In the genomic region with DNA sequence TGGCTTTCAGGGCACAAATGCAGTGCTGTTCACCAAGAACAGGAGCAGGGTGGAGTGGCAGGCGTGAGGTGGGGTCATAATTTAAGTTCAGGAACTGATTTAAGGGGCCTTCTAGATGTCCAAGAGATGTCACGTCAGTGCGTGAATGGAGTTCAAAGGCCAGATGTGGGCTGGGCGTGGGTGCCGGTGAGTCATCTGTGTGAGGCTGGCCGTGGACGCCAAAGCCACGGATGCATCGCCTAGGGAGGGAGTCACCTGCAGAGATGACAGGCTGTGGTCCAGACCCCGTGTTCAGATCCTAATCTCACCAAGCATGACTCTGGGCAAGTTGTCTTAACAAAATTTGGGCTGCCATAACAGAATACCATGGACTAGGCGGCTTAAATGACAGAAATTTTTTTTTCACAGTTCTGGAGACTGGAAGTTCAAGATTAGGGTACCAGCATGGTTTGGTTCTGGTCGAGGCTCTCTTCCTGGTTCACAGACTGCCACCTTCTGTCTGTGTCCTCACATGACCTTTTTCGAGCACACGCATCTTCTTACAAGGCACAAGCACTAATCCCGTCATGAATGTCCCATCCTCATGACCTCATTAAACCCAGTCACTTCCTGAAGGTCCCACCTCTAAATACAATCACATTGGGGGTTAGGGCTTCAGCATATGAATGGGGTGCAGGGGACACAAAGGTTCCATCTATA, we compare ENCODE assay signal across 1 cellular context.
TF ChIP-seq lines count a peak whose summit lies in the region.

No MANE protein-coding gene starts in this region.

TF ChIP-seq in K562, 482 proteins besides CTCF, POLR2A, EP300 and RAD21 (continued from another document):
- TF ChIP-seq, protein P1, sequence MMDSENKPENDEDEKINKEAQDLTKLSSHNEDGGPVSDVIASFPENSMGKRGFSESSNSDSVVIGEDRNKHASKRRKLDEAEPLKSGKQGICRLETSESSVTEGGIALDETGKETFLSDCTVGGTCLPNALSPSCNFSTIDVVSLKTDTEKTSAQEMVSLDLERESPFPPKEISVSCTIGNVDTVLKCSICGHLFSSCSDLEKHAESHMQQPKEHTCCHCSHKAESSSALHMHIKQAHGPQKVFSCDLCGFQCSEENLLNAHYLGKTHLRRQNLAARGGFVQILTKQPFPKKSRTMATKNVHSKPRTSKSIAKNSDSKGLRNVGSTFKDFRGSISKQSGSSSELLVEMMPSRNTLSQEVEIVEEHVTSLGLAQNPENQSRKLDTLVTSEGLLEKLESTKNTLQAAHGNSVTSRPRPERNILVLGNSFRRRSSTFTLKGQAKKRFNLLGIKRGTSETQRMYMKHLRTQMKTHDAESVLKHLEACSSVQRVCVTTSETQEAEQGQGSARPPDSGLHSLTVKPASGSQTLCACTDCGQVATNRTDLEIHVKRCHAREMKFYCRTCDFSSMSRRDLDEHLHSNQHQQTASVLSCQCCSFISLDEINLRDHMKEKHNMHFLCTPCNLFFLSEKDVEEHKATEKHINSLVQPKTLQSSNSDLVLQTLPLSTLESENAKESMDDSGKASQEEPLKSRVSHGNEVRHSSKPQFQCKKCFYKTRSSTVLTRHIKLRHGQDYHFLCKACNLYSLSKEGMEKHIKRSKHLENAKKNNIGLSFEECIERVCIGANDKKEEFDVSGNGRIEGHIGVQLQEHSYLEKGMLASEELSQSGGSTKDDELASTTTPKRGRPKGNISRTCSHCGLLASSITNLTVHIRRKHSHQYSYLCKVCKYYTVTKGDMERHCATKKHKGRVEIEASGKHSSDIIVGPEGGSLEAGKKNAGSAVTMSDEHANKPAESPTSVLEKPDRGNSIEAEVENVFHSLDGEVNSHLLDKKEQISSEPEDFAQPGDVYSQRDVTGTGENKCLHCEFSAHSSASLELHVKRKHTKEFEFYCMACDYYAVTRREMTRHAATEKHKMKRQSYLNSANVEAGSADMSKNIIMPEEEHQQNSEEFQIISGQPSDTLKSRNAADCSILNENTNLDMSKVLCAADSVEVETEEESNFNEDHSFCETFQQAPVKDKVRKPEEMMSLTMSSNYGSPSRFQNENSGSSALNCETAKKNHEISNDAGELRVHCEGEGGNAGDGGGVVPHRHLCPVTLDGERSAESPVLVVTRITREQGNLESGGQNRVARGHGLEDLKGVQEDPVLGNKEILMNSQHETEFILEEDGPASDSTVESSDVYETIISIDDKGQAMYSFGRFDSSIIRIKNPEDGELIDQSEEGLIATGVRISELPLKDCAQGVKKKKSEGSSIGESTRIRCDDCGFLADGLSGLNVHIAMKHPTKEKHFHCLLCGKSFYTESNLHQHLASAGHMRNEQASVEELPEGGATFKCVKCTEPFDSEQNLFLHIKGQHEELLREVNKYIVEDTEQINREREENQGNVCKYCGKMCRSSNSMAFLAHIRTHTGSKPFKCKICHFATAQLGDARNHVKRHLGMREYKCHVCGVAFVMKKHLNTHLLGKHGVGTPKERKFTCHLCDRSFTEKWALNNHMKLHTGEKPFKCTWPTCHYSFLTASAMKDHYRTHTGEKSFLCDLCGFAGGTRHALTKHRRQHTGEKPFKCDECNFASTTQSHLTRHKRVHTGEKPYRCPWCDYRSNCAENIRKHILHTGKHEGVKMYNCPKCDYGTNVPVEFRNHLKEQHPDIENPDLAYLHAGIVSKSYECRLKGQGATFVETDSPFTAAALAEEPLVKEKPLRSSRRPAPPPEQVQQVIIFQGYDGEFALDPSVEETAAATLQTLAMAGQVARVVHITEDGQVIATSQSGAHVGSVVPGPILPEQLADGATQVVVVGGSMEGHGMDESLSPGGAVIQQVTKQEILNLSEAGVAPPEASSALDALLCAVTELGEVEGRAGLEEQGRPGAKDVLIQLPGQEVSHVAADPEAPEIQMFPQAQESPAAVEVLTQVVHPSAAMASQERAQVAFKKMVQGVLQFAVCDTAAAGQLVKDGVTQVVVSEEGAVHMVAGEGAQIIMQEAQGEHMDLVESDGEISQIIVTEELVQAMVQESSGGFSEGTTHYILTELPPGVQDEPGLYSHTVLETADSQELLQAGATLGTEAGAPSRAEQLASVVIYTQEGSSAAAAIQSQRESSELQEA (IDR thresholded peaks at IDR 0.05; ENCODE audit: low read depth): 0 out of 2 replicates have a peak, but pooled peaks have one; percentile 3
- TF ChIP-seq CBFA2T2 (conservative IDR thresholded peaks at IDR 0.05): 0 out of 2 replicates have a peak, but pooled peaks have one; percentile 23
- TF ChIP-seq, protein P2, sequence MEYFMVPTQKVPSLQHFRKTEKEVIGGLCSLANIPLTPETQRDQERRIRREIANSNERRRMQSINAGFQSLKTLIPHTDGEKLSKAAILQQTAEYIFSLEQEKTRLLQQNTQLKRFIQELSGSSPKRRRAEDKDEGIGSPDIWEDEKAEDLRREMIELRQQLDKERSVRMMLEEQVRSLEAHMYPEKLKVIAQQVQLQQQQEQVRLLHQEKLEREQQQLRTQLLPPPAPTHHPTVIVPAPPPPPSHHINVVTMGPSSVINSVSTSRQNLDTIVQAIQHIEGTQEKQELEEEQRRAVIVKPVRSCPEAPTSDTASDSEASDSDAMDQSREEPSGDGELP (CRISPR knock-in tag; IDR thresholded peaks at IDR 0.05; ENCODE audit: borderline replicate concordance): no peak
- TF ChIP-seq SMAD2 (IDR thresholded peaks at IDR 0.05; ENCODE audit: low read depth, low read length): no peak
- TF ChIP-seq EWSR1 (IDR thresholded peaks at IDR 0.05; ENCODE audit: borderline replicate concordance, low read depth, partially characterized antibody): no peak
- TF ChIP-seq SIX5 (IDR thresholded peaks at IDR 0.05; ENCODE audit: borderline replicate concordance in 1 of 2, insufficient read depth in 1 of 2, low read depth in 1 of 2, low read length in 2 of 2): no peak
- TF ChIP-seq, protein P3, sequence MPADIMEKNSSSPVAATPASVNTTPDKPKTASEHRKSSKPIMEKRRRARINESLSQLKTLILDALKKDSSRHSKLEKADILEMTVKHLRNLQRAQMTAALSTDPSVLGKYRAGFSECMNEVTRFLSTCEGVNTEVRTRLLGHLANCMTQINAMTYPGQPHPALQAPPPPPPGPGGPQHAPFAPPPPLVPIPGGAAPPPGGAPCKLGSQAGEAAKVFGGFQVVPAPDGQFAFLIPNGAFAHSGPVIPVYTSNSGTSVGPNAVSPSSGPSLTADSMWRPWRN (IDR thresholded peaks at IDR 0.05; ENCODE audit: low read depth): no peak
- 0 out of 4 replicates have a peak, but pooled peaks of 1 of the 2 experiments have one; percentile 37 for TF ChIP-seq RCOR1 (IDR thresholded peaks at IDR 0.05; ENCODE audit: borderline replicate concordance in 1 of 2, low read depth in 2 of 2, low read length in 2 of 2)
- TF ChIP-seq CREM (IDR thresholded peaks at IDR 0.05; ENCODE audit: low read depth): peak; percentile 17; the same call in 1 of the 2 replicates
- TF ChIP-seq FOSL1 (tag; conservative IDR thresholded peaks at IDR 0.05): peak; percentile 71
- TF ChIP-seq CCNT2 (IDR thresholded peaks at IDR 0.05; ENCODE audit: borderline replicate concordance, extremely low read depth, insufficient read length, low read depth, low read length): no peak
- no peak for TF ChIP-seq C11orf30 (IDR thresholded peaks at IDR 0.05; ENCODE audit: low read depth)
- peak; percentile 46 for TF ChIP-seq KDM5B (IDR thresholded peaks at IDR 0.05; ENCODE audit: insufficient replicate concordance, low read depth, low read length)
- TF ChIP-seq, protein P4, sequence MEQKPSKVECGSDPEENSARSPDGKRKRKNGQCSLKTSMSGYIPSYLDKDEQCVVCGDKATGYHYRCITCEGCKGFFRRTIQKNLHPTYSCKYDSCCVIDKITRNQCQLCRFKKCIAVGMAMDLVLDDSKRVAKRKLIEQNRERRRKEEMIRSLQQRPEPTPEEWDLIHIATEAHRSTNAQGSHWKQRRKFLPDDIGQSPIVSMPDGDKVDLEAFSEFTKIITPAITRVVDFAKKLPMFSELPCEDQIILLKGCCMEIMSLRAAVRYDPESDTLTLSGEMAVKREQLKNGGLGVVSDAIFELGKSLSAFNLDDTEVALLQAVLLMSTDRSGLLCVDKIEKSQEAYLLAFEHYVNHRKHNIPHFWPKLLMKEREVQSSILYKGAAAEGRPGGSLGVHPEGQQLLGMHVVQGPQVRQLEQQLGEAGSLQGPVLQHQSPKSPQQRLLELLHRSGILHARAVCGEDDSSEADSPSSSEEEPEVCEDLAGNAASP (IDR thresholded peaks at IDR 0.05): peak; percentile 84
- peak; percentile 28; the same call in 1 of the 2 replicates for TF ChIP-seq LEF1 (IDR thresholded peaks at IDR 0.05)
- peak in 1 of 2 experiments; percentile 13; a peak in 1 of 4 replicates for TF ChIP-seq KDM1A (IDR thresholded peaks at IDR 0.05)
- TF ChIP-seq ZC3H11A (IDR thresholded peaks at IDR 0.05; ENCODE audit: low read depth, low read length): no peak
- TF ChIP-seq DPF2 (IDR thresholded peaks at IDR 0.05): 0 out of 2 replicates have a peak, but pooled peaks have one; percentile 13
- peak; percentile 50; the same call in 1 of the 2 replicates for TF ChIP-seq NR2C2 (CRISPR knock-in tag; IDR thresholded peaks at IDR 0.05)
- peak; percentile 76 for TF ChIP-seq NR2C2 (tag; IDR thresholded peaks at IDR 0.05)
- TF ChIP-seq, protein P5, sequence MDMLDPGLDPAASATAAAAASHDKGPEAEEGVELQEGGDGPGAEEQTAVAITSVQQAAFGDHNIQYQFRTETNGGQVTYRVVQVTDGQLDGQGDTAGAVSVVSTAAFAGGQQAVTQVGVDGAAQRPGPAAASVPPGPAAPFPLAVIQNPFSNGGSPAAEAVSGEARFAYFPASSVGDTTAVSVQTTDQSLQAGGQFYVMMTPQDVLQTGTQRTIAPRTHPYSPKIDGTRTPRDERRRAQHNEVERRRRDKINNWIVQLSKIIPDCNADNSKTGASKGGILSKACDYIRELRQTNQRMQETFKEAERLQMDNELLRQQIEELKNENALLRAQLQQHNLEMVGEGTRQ (CRISPR knock-in tag; IDR thresholded peaks at IDR 0.05): 0 out of 2 replicates have a peak, but pooled peaks have one; percentile 21
- TF ChIP-seq BMI1 (IDR thresholded peaks at IDR 0.05; ENCODE audit: low read length): no peak
- TF ChIP-seq MEIS2 (IDR thresholded peaks at IDR 0.05; ENCODE audit: partially characterized antibody): peak; percentile 13
- TF ChIP-seq, protein P6, sequence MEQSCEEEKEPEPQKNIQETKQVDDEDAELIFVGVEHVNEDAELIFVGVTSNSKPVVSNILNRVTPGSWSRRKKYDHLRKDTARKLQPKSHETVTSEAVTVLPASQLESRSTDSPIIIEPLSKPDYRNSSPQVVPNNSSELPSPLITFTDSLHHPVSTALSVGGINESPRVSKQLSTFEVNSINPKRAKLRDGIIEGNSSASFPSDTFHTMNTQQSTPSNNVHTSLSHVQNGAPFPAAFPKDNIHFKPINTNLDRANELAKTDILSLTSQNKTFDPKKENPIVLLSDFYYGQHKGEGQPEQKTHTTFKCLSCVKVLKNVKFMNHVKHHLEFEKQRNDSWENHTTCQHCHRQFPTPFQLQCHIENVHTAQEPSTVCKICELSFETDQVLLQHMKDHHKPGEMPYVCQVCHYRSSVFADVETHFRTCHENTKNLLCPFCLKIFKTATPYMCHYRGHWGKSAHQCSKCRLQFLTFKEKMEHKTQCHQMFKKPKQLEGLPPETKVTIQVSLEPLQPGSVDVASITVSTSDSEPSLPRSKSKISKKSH (CRISPR knock-in tag; IDR thresholded peaks at IDR 0.05): no peak
- TF ChIP-seq, protein P7, sequence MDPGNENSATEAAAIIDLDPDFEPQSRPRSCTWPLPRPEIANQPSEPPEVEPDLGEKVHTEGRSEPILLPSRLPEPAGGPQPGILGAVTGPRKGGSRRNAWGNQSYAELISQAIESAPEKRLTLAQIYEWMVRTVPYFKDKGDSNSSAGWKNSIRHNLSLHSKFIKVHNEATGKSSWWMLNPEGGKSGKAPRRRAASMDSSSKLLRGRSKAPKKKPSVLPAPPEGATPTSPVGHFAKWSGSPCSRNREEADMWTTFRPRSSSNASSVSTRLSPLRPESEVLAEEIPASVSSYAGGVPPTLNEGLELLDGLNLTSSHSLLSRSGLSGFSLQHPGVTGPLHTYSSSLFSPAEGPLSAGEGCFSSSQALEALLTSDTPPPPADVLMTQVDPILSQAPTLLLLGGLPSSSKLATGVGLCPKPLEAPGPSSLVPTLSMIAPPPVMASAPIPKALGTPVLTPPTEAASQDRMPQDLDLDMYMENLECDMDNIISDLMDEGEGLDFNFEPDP (CRISPR knock-in tag; IDR thresholded peaks at IDR 0.05): no peak
- TF ChIP-seq ZNF165 (CRISPR knock-in tag; IDR thresholded peaks at IDR 0.05; ENCODE audit: borderline replicate concordance): no peak
- no peak for TF ChIP-seq IRF2 (CRISPR knock-in tag; IDR thresholded peaks at IDR 0.05)
